In the genomic region with DNA sequence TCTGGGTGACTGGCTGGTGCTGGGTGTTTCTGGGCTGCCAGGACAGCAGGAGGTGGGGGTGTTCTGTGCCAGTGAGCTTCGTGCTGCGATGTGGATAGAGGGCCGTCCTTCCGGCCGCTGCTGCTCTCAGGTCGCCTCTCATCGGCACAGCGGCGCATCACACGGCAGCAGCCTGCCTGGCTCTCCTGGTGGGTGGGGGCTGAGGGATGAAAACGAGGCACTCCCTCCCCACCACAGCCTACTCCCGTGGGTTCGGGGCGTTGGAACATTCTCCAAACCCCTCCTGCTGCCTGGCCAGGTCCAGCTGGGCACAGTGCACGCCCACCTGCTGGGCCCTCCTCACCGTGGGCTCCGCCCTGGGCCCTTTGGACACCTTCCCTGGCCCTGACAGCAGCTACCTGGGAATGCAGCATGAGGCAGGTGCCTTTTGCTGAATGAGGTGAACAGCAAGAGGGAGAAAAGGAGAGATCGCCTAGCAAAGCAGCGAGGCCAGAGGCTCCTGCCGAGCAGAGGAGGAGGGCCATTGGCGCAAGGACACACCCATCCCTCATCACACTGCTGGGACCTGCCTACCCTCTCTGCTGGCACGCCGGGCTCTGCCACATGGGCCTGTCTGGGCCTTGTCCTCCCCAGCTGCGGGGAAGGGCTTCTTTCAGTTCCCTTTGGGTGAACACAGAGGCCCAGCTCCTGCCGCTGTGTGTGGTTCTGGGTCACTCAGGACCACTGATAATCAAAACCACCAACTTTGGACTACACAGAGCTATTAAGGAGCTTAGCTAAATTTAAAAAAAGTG, we compare ENCODE assay signal across 1 cellular context.
TF ChIP-seq lines count a peak whose summit lies in the region.

No MANE protein-coding gene starts in this region.

TF ChIP-seq in GM12878, 131 proteins besides CTCF, POLR2A, EP300 and RAD21 (continued from another document):
- TF ChIP-seq, protein P1, sequence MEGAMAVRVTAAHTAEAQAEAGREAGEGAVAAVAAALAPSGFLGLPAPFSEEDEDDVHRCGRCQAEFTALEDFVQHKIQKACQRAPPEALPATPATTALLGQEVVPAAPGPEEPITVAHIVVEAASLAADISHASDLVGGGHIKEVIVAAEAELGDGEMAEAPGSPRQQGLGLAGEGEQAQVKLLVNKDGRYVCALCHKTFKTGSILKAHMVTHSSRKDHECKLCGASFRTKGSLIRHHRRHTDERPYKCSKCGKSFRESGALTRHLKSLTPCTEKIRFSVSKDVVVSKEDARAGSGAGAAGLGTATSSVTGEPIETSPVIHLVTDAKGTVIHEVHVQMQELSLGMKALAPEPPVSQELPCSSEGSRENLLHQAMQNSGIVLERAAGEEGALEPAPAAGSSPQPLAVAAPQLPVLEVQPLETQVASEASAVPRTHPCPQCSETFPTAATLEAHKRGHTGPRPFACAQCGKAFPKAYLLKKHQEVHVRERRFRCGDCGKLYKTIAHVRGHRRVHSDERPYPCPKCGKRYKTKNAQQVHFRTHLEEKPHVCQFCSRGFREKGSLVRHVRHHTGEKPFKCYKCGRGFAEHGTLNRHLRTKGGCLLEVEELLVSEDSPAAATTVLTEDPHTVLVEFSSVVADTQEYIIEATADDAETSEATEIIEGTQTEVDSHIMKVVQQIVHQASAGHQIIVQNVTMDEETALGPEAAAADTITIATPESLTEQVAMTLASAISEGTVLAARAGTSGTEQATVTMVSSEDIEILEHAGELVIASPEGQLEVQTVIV (IDR thresholded peaks at IDR 0.05; ENCODE audit: borderline replicate concordance, partially characterized antibody), result no peak
- TF ChIP-seq, protein P2, sequence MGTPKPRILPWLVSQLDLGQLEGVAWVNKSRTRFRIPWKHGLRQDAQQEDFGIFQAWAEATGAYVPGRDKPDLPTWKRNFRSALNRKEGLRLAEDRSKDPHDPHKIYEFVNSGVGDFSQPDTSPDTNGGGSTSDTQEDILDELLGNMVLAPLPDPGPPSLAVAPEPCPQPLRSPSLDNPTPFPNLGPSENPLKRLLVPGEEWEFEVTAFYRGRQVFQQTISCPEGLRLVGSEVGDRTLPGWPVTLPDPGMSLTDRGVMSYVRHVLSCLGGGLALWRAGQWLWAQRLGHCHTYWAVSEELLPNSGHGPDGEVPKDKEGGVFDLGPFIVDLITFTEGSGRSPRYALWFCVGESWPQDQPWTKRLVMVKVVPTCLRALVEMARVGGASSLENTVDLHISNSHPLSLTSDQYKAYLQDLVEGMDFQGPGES (IDR thresholded peaks at IDR 0.05), result no peak
- TF ChIP-seq, protein P3, sequence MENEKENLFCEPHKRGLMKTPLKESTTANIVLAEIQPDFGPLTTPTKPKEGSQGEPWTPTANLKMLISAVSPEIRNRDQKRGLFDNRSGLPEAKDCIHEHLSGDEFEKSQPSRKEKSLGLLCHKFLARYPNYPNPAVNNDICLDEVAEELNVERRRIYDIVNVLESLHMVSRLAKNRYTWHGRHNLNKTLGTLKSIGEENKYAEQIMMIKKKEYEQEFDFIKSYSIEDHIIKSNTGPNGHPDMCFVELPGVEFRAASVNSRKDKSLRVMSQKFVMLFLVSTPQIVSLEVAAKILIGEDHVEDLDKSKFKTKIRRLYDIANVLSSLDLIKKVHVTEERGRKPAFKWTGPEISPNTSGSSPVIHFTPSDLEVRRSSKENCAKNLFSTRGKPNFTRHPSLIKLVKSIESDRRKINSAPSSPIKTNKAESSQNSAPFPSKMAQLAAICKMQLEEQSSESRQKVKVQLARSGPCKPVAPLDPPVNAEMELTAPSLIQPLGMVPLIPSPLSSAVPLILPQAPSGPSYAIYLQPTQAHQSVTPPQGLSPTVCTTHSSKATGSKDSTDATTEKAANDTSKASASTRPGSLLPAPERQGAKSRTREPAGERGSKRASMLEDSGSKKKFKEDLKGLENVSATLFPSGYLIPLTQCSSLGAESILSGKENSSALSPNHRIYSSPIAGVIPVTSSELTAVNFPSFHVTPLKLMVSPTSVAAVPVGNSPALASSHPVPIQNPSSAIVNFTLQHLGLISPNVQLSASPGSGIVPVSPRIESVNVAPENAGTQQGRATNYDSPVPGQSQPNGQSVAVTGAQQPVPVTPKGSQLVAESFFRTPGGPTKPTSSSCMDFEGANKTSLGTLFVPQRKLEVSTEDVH (IDR thresholded peaks at IDR 0.05; ENCODE audit: low read depth, partially characterized antibody), result no peak
